Comparison of ENCODE assay signal across 8 cellular contexts in the genomic region with DNA sequence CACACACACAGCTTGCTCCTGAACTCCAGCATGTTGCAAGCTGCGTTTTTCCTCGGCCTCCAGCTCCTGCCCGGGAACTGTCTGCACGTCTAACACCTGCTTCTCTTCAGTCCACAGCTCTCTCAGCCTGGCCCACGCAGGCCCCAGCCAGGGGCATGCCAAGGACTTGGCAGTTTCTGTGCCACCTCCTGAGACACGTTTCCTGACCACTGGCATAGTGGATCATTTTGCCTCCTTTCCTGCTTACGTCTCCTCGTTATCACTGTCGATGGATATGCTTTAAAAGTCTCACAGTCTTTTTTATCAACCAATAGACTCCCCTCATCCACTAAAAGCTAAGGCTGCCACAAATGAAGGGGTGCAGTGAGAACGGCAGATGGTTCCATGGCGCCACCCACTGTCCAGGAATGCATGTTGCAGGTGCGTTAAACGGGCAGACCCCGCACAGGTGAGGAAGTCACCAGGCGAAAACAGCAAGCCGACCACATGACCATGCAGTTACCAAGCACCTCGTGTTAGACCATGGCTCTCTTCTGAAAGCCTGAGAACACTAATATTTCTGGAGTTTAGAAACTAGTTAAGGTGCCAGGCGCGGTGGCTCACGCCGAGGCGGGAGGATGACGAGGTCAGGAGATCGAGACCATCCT. TPM values are rescaled to one million over a fixed set of nuclear protein-coding genes. Genes with fewer than 3 reads are reported as not detected.
DNase-seq lines count a peak whose midpoint lies in the region; ATAC-seq and TF ChIP-seq lines count a peak whose summit lies in the region.

No MANE protein-coding gene starts in this region.

- DNase-seq in GM12865 (ENCODE audit: low read depth) = peak; percentile 64
- peak; percentile 30 for DNase-seq in NCI-H2227 treated with DMSO at 0.1 percent for 48 hours (lab: John Stamatoyannopoulos, UW)
- DNase-seq in activated CD8-positive, alpha-beta memory T cell treated with anti-CD3 and anti-CD28 coated beads for 48 hours (ENCODE audit: low read depth in 2 of 3, low spot score in 2 of 3) = peak in 2 of 3 experiments; percentile 16 to 56
- DNase-seq in epithelial cell of esophagus (ENCODE audit: low read depth) = peak; percentile 62
- DNase-seq in naive thymus-derived CD8-positive, alpha-beta T cell = peak; percentile 4 to 66 (median 40)
- peak; percentile 73 for DNase-seq in superior temporal gyrus (ENCODE audit: extremely low spot score)

- no peaks in the 10 kb centered on the region for H3K9me3 Mint-ChIP-seq in naive thymus-derived CD8-positive, alpha-beta T cell

- peaks cover 0 to 4% (median 3%) of the 10 kb centered on the region in 5 donors for H3K27me3 Mint-ChIP-seq in naive thymus-derived CD8-positive, alpha-beta T cell

- peak overlapping the region in 3 of 10 donors; percentile 20 to 64 (median 44) for H3K4me3 Mint-ChIP-seq in naive thymus-derived CD8-positive, alpha-beta T cell

- TF ChIP-seq CTCF in GM12865 (IDR thresholded peaks at IDR 0.05; ENCODE audit: insufficient read depth, low read depth, low read length, missing control alignments) = peak; percentile 79
- TF ChIP-seq CTCF in epithelial cell of esophagus (IDR thresholded peaks at IDR 0.05; ENCODE audit: insufficient read depth, low read depth, low read length, missing control alignments) = peak; percentile 94

- H3K4me3 ChIP-seq in GM12865 (ENCODE audit: low read depth, low read length) (no peak overlapping the region), epithelial cell of esophagus (ENCODE audit: low read length) (peak overlapping the region; percentile 33)

- peak; percentile 57 to 66 for ATAC-seq in naive thymus-derived CD8-positive, alpha-beta T cell
- ATAC-seq in HG03095 (IDR thresholded peaks at IDR 0.05; ENCODE audit: unreplicated experiment) = no peak
- no peak for ATAC-seq in GM18858 (IDR thresholded peaks at IDR 0.05; ENCODE audit: unreplicated experiment)

- POLR2A ChIA-PET in naive thymus-derived CD8-positive, alpha-beta T cell (lab: Charles Lee) = no interaction called here

- peak overlapping the region in 2 of 10 donors; percentile 34 to 37 for H3K27ac Mint-ChIP-seq in naive thymus-derived CD8-positive, alpha-beta T cell

- H3K36me3 Mint-ChIP-seq in naive thymus-derived CD8-positive, alpha-beta T cell = peaks cover 0 to 16% (median 0%) of the 10 kb centered on the region in 3 donors

- H3K4me1 Mint-ChIP-seq in naive thymus-derived CD8-positive, alpha-beta T cell = peaks cover 0 to 6% (median 0%) of the 10 kb centered on the region in 4 donors

RNA-seq across cellular contexts. Expression of a gene that starts 14.7 kb away (rescaled TPM):
- not detected for total RNA-seq in naive thymus-derived CD8-positive, alpha-beta T cell
- polyA plus RNA-seq in naive thymus-derived CD8-positive, alpha-beta T cell = not detected

RNA-seq across cellular contexts. Expression of a gene that starts 53.8 kb away (rescaled TPM):
- total RNA-seq in naive thymus-derived CD8-positive, alpha-beta T cell = 10 to 100 TPM in 1 of 2 experiments, 1 to 10 TPM in 1; 8.8 to 11.1 TPM
- 1 to 10 TPM; 5.8 to 9.3 (median 7.6) TPM for polyA plus RNA-seq in naive thymus-derived CD8-positive, alpha-beta T cell

Comparison
In these comparisons a context has a peak if more than half of its experiments do, and no peak if none do; other contexts are left out.
1. ATAC-seq: peak in naive thymus-derived CD8-positive, alpha-beta T cell (2 of 2); none in HG03095 (single experiment) and GM18858 (single experiment).
2. Peak in every context shown above with its lines, with median percentiles within 50 percentile points of each other: DNase-seq.